3 cellular contexts compared by ENCODE assay signal in genomic region chr1:246825557-246826175, GRCh38.
TF ChIP-seq lines count a peak whose summit lies in the region.

No MANE protein-coding gene starts in this region.

TF ChIP-seq in HepG2, 621 proteins besides CTCF, POLR2A, EP300 and RAD21 (continued from another document):
- TF ChIP-seq, protein P1, sequence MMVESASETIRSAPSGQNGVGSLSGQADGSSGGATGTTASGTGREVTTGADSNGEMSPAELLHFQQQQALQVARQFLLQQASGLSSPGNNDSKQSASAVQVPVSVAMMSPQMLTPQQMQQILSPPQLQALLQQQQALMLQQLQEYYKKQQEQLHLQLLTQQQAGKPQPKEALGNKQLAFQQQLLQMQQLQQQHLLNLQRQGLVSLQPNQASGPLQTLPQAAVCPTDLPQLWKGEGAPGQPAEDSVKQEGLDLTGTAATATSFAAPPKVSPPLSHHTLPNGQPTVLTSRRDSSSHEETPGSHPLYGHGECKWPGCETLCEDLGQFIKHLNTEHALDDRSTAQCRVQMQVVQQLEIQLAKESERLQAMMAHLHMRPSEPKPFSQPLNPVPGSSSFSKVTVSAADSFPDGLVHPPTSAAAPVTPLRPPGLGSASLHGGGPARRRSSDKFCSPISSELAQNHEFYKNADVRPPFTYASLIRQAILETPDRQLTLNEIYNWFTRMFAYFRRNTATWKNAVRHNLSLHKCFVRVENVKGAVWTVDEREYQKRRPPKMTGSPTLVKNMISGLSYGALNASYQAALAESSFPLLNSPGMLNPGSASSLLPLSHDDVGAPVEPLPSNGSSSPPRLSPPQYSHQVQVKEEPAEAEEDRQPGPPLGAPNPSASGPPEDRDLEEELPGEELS (CRISPR knock-in tag; IDR thresholded peaks at IDR 0.05): no peak
- TF ChIP-seq ZNF282 (IDR thresholded peaks at IDR 0.05; ENCODE audit: partially characterized antibody): no peak
- TF ChIP-seq ZNF33B (CRISPR knock-in tag; IDR thresholded peaks at IDR 0.05): no peak
- peak; percentile 25; the same call in 1 of the 2 replicates for TF ChIP-seq ZNF646 (CRISPR knock-in tag; IDR thresholded peaks at IDR 0.05)
- peak; percentile 14; the same call in 1 of the 2 replicates for TF ChIP-seq ATM (IDR thresholded peaks at IDR 0.05; ENCODE audit: borderline replicate concordance)
- TF ChIP-seq POLR2AphosphoS2 (IDR thresholded peaks at IDR 0.05; ENCODE audit: low read depth, low read length): no peak
- no peak for TF ChIP-seq KLF13 (CRISPR knock-in tag; IDR thresholded peaks at IDR 0.05)
- 0 out of 2 replicates have a peak, but pooled peaks have one; percentile 12 for TF ChIP-seq FOXP1 (IDR thresholded peaks at IDR 0.05)
- TF ChIP-seq FOXP1 (CRISPR knock-in tag; IDR thresholded peaks at IDR 0.05): no peak
- no peak for TF ChIP-seq ZNF207 (IDR thresholded peaks at IDR 0.05; ENCODE audit: borderline replicate concordance)

TF ChIP-seq in IMR-90, 13 proteins besides CTCF, POLR2A, EP300 and RAD21 (continued from another document):
- TF ChIP-seq, protein P2, sequence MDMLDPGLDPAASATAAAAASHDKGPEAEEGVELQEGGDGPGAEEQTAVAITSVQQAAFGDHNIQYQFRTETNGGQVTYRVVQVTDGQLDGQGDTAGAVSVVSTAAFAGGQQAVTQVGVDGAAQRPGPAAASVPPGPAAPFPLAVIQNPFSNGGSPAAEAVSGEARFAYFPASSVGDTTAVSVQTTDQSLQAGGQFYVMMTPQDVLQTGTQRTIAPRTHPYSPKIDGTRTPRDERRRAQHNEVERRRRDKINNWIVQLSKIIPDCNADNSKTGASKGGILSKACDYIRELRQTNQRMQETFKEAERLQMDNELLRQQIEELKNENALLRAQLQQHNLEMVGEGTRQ (IDR thresholded peaks at IDR 0.05; ENCODE audit: low read depth, low read length): no peak
- no peak for TF ChIP-seq CEBPB (IDR thresholded peaks at IDR 0.05; ENCODE audit: low read depth, low read length)
- no peak for TF ChIP-seq CHD1 (IDR thresholded peaks at IDR 0.05; ENCODE audit: low read depth, low read length)
- TF ChIP-seq, protein P3, sequence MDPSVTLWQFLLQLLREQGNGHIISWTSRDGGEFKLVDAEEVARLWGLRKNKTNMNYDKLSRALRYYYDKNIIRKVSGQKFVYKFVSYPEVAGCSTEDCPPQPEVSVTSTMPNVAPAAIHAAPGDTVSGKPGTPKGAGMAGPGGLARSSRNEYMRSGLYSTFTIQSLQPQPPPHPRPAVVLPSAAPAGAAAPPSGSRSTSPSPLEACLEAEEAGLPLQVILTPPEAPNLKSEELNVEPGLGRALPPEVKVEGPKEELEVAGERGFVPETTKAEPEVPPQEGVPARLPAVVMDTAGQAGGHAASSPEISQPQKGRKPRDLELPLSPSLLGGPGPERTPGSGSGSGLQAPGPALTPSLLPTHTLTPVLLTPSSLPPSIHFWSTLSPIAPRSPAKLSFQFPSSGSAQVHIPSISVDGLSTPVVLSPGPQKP (IDR thresholded peaks at IDR 0.05; ENCODE audit: borderline replicate concordance, low read depth, low read length): no peak
- TF ChIP-seq MAZ (IDR thresholded peaks at IDR 0.05; ENCODE audit: borderline replicate concordance, low read depth, low read length): no peak
- no peak for TF ChIP-seq NFE2L2 (IDR thresholded peaks at IDR 0.05; ENCODE audit: low read depth, low read length)
- TF ChIP-seq MXI1 (IDR thresholded peaks at IDR 0.05; ENCODE audit: borderline replicate concordance, low read depth, low read length): no peak
- TF ChIP-seq SMC3 (IDR thresholded peaks at IDR 0.05; ENCODE audit: low read depth, low read length): no peak
- TF ChIP-seq MAFK (IDR thresholded peaks at IDR 0.05; ENCODE audit: low read depth, low read length): no peak
TF ChIP-seq in IMR-90: peak in this region for 0.

TF ChIP-seq in SK-N-SH treated with all-trans-retinoic acid at 6 μM for 48 hours, 23 proteins besides CTCF, POLR2A, EP300 and RAD21 (continued from another document):
- TF ChIP-seq, protein P4, sequence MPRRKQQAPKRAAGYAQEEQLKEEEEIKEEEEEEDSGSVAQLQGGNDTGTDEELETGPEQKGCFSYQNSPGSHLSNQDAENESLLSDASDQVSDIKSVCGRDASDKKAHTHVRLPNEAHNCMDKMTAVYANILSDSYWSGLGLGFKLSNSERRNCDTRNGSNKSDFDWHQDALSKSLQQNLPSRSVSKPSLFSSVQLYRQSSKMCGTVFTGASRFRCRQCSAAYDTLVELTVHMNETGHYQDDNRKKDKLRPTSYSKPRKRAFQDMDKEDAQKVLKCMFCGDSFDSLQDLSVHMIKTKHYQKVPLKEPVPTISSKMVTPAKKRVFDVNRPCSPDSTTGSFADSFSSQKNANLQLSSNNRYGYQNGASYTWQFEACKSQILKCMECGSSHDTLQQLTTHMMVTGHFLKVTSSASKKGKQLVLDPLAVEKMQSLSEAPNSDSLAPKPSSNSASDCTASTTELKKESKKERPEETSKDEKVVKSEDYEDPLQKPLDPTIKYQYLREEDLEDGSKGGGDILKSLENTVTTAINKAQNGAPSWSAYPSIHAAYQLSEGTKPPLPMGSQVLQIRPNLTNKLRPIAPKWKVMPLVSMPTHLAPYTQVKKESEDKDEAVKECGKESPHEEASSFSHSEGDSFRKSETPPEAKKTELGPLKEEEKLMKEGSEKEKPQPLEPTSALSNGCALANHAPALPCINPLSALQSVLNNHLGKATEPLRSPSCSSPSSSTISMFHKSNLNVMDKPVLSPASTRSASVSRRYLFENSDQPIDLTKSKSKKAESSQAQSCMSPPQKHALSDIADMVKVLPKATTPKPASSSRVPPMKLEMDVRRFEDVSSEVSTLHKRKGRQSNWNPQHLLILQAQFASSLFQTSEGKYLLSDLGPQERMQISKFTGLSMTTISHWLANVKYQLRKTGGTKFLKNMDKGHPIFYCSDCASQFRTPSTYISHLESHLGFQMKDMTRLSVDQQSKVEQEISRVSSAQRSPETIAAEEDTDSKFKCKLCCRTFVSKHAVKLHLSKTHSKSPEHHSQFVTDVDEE (CRISPR knock-in tag; IDR thresholded peaks at IDR 0.05): no peak
- no peak for TF ChIP-seq BACH2 (CRISPR knock-in tag; IDR thresholded peaks at IDR 0.05; ENCODE audit: borderline replicate concordance)
- no peak for TF ChIP-seq ESRRG (CRISPR knock-in tag; IDR thresholded peaks at IDR 0.05)
- no peak for TF ChIP-seq RARB (CRISPR knock-in tag; IDR thresholded peaks at IDR 0.05)
- no peak for TF ChIP-seq PATZ1 (CRISPR knock-in tag; IDR thresholded peaks at IDR 0.05; ENCODE audit: borderline replicate concordance)
- no peak for TF ChIP-seq ZNF565 (CRISPR knock-in tag; conservative IDR thresholded peaks at IDR 0.05; ENCODE audit: low read depth)
- no peak for TF ChIP-seq OSR1 (CRISPR knock-in tag; IDR thresholded peaks at IDR 0.05)
- TF ChIP-seq ZC3H10 (CRISPR knock-in tag; IDR thresholded peaks at IDR 0.05): no peak
